12 cellular contexts compared by ENCODE assay signal in genomic region chr16:70638814-70639792, GRCh38. TPM values are rescaled to one million over a fixed set of nuclear protein-coding genes. Genes with fewer than 3 reads are reported as not detected.
DNase-seq lines count a peak whose midpoint lies in the region; ATAC-seq and TF ChIP-seq lines count a peak whose summit lies in the region.
"Had no signal": no experiment of that assay in that cellular context is flagged by ENCODE, and none has a peak within 500 bp of the region (broad histone marks: within the 10 kb centered on the region; RNA-seq: fewer than 3 reads in every experiment).

No MANE protein-coding gene starts in this region.

- ATAC-seq in left cardiac atrium (peak; percentile 83 to 89), HG02840 (IDR thresholded peaks at IDR 0.05; ENCODE audit: low FRiP score, unreplicated experiment) (no peak), HG02852 (IDR thresholded peaks at IDR 0.05; ENCODE audit: unreplicated experiment) (no peak)

- no peaks in the 10 kb centered on the region for H3K27me3 ChIP-seq in adipocyte (replicated peaks; ENCODE audit: control insufficient read depth, insufficient read depth, low read length)
- H3K27me3 ChIP-seq: pancreas had no signal

- H3K4me1 Mint-ChIP-seq in activated T-helper 1 cell treated with anti-CD3 and anti-CD28 coated beads, Interleukin-12 subunit alpha, Interleukin-12 subunit beta, Interleukin-2, Interleukin-4 antibody, amounts not matched to agents 30 ng/mL and 10 ng/mL and 1 ng/mL, durations not matched to agents 14 hours and 24 hours and 36 hours (ENCODE audit: low read depth): no peaks in the 10 kb centered on the region

- H3K36me3 Mint-ChIP-seq in activated T-helper 1 cell treated with anti-CD3 and anti-CD28 coated beads, Interleukin-12 subunit alpha, Interleukin-12 subunit beta, Interleukin-2, Interleukin-4 antibody, amounts not matched to agents 30 ng/mL and 10 ng/mL and 1 ng/mL, durations not matched to agents 14 hours and 24 hours and 36 hours (ENCODE audit: low read depth): no peaks in the 10 kb centered on the region

- intact Hi-C loops in left cardiac atrium (cut with DNase I): no loop called here
- intact Hi-C loops in activated T-helper 1 cell treated with anti-CD3 and anti-CD28 coated beads, Interleukin-12 subunit alpha, Interleukin-12 subunit beta, Interleukin-2, Interleukin-4 antibody, amounts not matched to agents 30 ng/mL and 10 ng/mL and 1 ng/mL, durations not matched to agents 14 hours and 24 hours and 36 hours (cut with micrococcal nuclease): no loop called here

- H3K4me1 ChIP-seq in adipocyte (ENCODE audit: control insufficient read depth, insufficient read depth, low read length): peaks cover 22% of the 10 kb centered on the region
- H3K4me1 ChIP-seq: pancreas had no signal

- no peak overlapping the region for H3K27ac Mint-ChIP-seq in activated T-helper 1 cell treated with anti-CD3 and anti-CD28 coated beads, Interleukin-12 subunit alpha, Interleukin-12 subunit beta, Interleukin-2, Interleukin-4 antibody, amounts not matched to agents 30 ng/mL and 10 ng/mL and 1 ng/mL, durations not matched to agents 14 hours and 24 hours and 36 hours

- no peaks in the 10 kb centered on the region for H3K9me3 Mint-ChIP-seq in activated T-helper 1 cell treated with anti-CD3 and anti-CD28 coated beads, Interleukin-12 subunit alpha, Interleukin-12 subunit beta, Interleukin-2, Interleukin-4 antibody, amounts not matched to agents 30 ng/mL and 10 ng/mL and 1 ng/mL, durations not matched to agents 14 hours and 24 hours and 36 hours

- TF ChIP-seq CTCF in retinal pigment epithelial cell (conservative IDR thresholded peaks at IDR 0.05; ENCODE audit: low read depth, low read length): no peak

- H3K4me3 ChIP-seq in adipocyte (ENCODE audit: low read length) (peak overlapping the region; percentile 20), retinal pigment epithelial cell (ENCODE audit: low read length) (no peak overlapping the region)
- H3K4me3 ChIP-seq: pancreas had no signal

- no peaks in the 10 kb centered on the region for H3K9me3 ChIP-seq in adipocyte (ENCODE audit: control insufficient read depth, low read length)
- H3K9me3 ChIP-seq: pancreas had no signal

- DNase-seq in EH (ENCODE audit: low read depth) (peak; percentile 78), adipocyte (ENCODE audit: low read depth) (peak; percentile 40), left cardiac atrium (no peak), retinal pigment epithelial cell (ENCODE audit: low read depth) (peak; percentile 27)
- DNase-seq in stimulated activated naive CD4-positive, alpha-beta T cell (lab: John Stamatoyannopoulos, UW): no peak
- no peak for DNase-seq in activated T-helper 1 cell treated with anti-CD3 and anti-CD28 coated beads, Interleukin-12 subunit alpha, Interleukin-12 subunit beta, Interleukin-2, Interleukin-4 antibody, amounts not matched to agents 30 ng/mL and 10 ng/mL and 1 ng/mL, durations not matched to agents 14 hours and 24 hours and 36 hours (ENCODE audit: low spot score)
- DNase-seq: central memory CD4-positive, alpha-beta T cell; NCI-H524; pancreas had no signal

- no peak overlapping the region for H3K4me3 Mint-ChIP-seq in activated T-helper 1 cell treated with anti-CD3 and anti-CD28 coated beads, Interleukin-12 subunit alpha, Interleukin-12 subunit beta, Interleukin-2, Interleukin-4 antibody, amounts not matched to agents 30 ng/mL and 10 ng/mL and 1 ng/mL, durations not matched to agents 14 hours and 24 hours and 36 hours

- no peaks in the 10 kb centered on the region for H3K36me3 ChIP-seq in adipocyte (ENCODE audit: control insufficient read depth, insufficient read depth, low read length, severe bottlenecking)
- H3K36me3 ChIP-seq: pancreas had no signal

- peak overlapping the region; percentile 30 for H3K9ac ChIP-seq in adipocyte (ENCODE audit: low read length)

- peaks cover 9% of the 10 kb centered on the region for H3K27me3 Mint-ChIP-seq in activated T-helper 1 cell treated with anti-CD3 and anti-CD28 coated beads, Interleukin-12 subunit alpha, Interleukin-12 subunit beta, Interleukin-2, Interleukin-4 antibody, amounts not matched to agents 30 ng/mL and 10 ng/mL and 1 ng/mL, durations not matched to agents 14 hours and 24 hours and 36 hours (ENCODE audit: insufficient read depth)

RNA-seq across cellular contexts. Expression of gene IL34, which starts 7.3 kb away (rescaled TPM):
- 1 to 10 TPM; 1.4 to 4.0 TPM for total RNA-seq in left cardiac atrium
- not detected in 2 replicates for total RNA-seq in activated T-helper 1 cell treated with anti-CD3 and anti-CD28 coated beads, Interleukin-12 subunit alpha, Interleukin-12 subunit beta, Interleukin-2, Interleukin-4 antibody, amounts not matched to agents 30 ng/mL and 10 ng/mL and 1 ng/mL, durations not matched to agents 14 hours and 24 hours and 36 hours
- total RNA-seq: T-helper 1 cell treated with Interleukin-12 subunit alpha and Interleukin-12 subunit beta and Interleukin-4 antibody, amounts not matched to agents 30 ng/mL and 1 ng/mL, for 36 hours had no signal

RNA-seq across cellular contexts. Expression of gene MTSS2, which starts 46.8 kb away (rescaled TPM):
- 10 to 100 TPM; 50.7 to 51.4 TPM for total RNA-seq in left cardiac atrium
- total RNA-seq in activated T-helper 1 cell treated with anti-CD3 and anti-CD28 coated beads, Interleukin-12 subunit alpha, Interleukin-12 subunit beta, Interleukin-2, Interleukin-4 antibody, amounts not matched to agents 30 ng/mL and 10 ng/mL and 1 ng/mL, durations not matched to agents 14 hours and 24 hours and 36 hours: 2.0 and 3.5 TPM in 2 replicates

Comparison
In these comparisons a context has a peak if more than half of its experiments do, and no peak if none do; other contexts are left out.
1. DNase-seq: peak in EH (single experiment), adipocyte (single experiment) and retinal pigment epithelial cell (single experiment); none in left cardiac atrium (single experiment), stimulated activated naive CD4-positive, alpha-beta T cell (0 of 6) and activated T-helper 1 cell treated with anti-CD3 and anti-CD28 coated beads, Interleukin-12 subunit alpha, Interleukin-12 subunit beta, Interleukin-2, Interleukin-4 antibody, amounts not matched to agents 30 ng/mL and 10 ng/mL and 1 ng/mL, durations not matched to agents 14 hours and 24 hours and 36 hours (single experiment).
2. ATAC-seq: peak in left cardiac atrium (2 of 2); none in HG02840 (single experiment) and HG02852 (single experiment).
3. RNA of gene MTSS2, which starts 46.8 kb away (total RNA-seq): 50.7 to 51.4 TPM in left cardiac atrium; 2.0 to 3.5 TPM in activated T-helper 1 cell treated with anti-CD3 and anti-CD28 coated beads, Interleukin-12 subunit alpha, Interleukin-12 subunit beta, Interleukin-2, Interleukin-4 antibody, amounts not matched to agents 30 ng/mL and 10 ng/mL and 1 ng/mL, durations not matched to agents 14 hours and 24 hours and 36 hours; every median in the first group is over 10 times any median in the second.